15 cellular contexts compared by ENCODE assay signal in genomic region chr15:92614791-92615785, GRCh38. TPM values are rescaled to one million over a fixed set of nuclear protein-coding genes. Genes with fewer than 3 reads are reported as not detected.
A peak's percentile ranks its signal among the peaks of the same experiment; 100 is the strongest.
DNase-seq lines count a peak whose midpoint lies in the region; ATAC-seq and TF ChIP-seq lines count a peak whose summit lies in the region.
"Had no signal": no experiment of that assay in that cellular context is flagged by ENCODE, and none has a peak within 500 bp of the region (broad histone marks: within the 10 kb centered on the region; RNA-seq: fewer than 3 reads in every experiment).

No MANE protein-coding gene starts in this region.

- DNase-seq in COLO668 (lab: John Stamatoyannopoulos, UW; ENCODE audit: unreplicated experiment) (peak; percentile 78), DMS79 treated with DMSO at 0.1 percent for 48 hours (lab: John Stamatoyannopoulos, UW) (peak; percentile 35), chondrocyte (ENCODE audit: low spot score) (peak; percentile 35), erythroblast (lab: John Stamatoyannopoulos, UW) (no peak), 8988T (no peak), NCI-H774 (lab: John Stamatoyannopoulos, UW) (no peak)
- DNase-seq: activated CD4-positive, CD25-positive, alpha-beta regulatory T cell treated with anti-CD3 and anti-CD28 coated beads, Interleukin-2, amount 50 U/mL, for 72 hours; CD8-positive, alpha-beta memory T cell; EL; left cardiac atrium; psoas muscle; stimulated activated CD8-positive, alpha-beta memory T cell treated with anti-CD3 and anti-CD28 coated beads, Interleukin-4, amount 100 ng/mL, for 48 hours had no signal

- no peak for TF ChIP-seq POLR2A in erythroblast (IDR thresholded peaks at IDR 0.05; ENCODE audit: low read length)

- H3K9me3 Mint-ChIP-seq in chondrocyte (ENCODE audit: low read depth) (no peaks in the 10 kb centered on the region), nephron (no peaks in the 10 kb centered on the region)
- H3K9me3 Mint-ChIP-seq: activated T-helper 17 cell treated with anti-CD3 and anti-CD28 coated beads, Interleukin-2, amount 50 U/mL, for 72 hours; CD8-positive, alpha-beta memory T cell had no signal

- H3K36me3 Mint-ChIP-seq in chondrocyte (ENCODE audit: low read depth) (peaks cover 10% of the 10 kb centered on the region), nephron (ENCODE audit: low read depth) (peaks cover 3% of the 10 kb centered on the region)
- H3K36me3 Mint-ChIP-seq: CD8-positive, alpha-beta memory T cell had no signal

- H3K27ac Mint-ChIP-seq in chondrocyte (ENCODE audit: unreplicated experiment), result no peak overlapping the region
- peak overlapping the region in 2 of 3 experiments; percentile 37 to 60 for H3K27ac Mint-ChIP-seq in nephron
- H3K27ac Mint-ChIP-seq: activated T-helper 17 cell treated with anti-CD3 and anti-CD28 coated beads, Interleukin-2, amount 50 U/mL, for 72 hours; CD8-positive, alpha-beta memory T cell had no signal

- H3K4me3 Mint-ChIP-seq in chondrocyte (ENCODE audit: unreplicated experiment) (no peak overlapping the region), nephron (peak overlapping the region in 1 of 3 experiments; percentile 22)
- H3K4me3 Mint-ChIP-seq: activated T-helper 17 cell treated with anti-CD3 and anti-CD28 coated beads, Interleukin-2, amount 50 U/mL, for 72 hours; CD8-positive, alpha-beta memory T cell had no signal

- TF ChIP-seq CTCF in chondrocyte (IDR thresholded peaks at IDR 0.05) (no peak), nephron (IDR thresholded peaks at IDR 0.05; ENCODE audit: unreplicated experiment in 3 of 3) (no peak)

- H3K27me3 Mint-ChIP-seq in chondrocyte (ENCODE audit: low read depth) (no peaks in the 10 kb centered on the region), nephron (ENCODE audit: low read depth) (no peaks in the 10 kb centered on the region)
- H3K27me3 Mint-ChIP-seq: activated T-helper 17 cell treated with anti-CD3 and anti-CD28 coated beads, Interleukin-2, amount 50 U/mL, for 72 hours had no signal

- no peak for ATAC-seq in GM18498 (IDR thresholded peaks at IDR 0.05; ENCODE audit: unreplicated experiment)
- ATAC-seq: activated T-helper 17 cell treated with anti-CD3 and anti-CD28 coated beads, Interleukin-2, amount 50 U/mL, for 72 hours; left cardiac atrium; psoas muscle had no signal

- H3K4me1 Mint-ChIP-seq in chondrocyte (ENCODE audit: low read depth) (peaks cover 34% of the 10 kb centered on the region), nephron (peaks cover 56% of the 10 kb centered on the region)
- H3K4me1 Mint-ChIP-seq: activated T-helper 17 cell treated with anti-CD3 and anti-CD28 coated beads, Interleukin-2, amount 50 U/mL, for 72 hours; CD8-positive, alpha-beta memory T cell had no signal

RNA-seq across cellular contexts. Expression of gene FAM174B, which starts 40.5 kb away (rescaled TPM):
- total RNA-seq in chondrocyte, result 11.0 to 24.0 TPM (median 21.9 TPM) in 3 replicates

Comparison
In these comparisons a context has a peak if more than half of its experiments do, and no peak if none do; other contexts are left out.
1. DNase-seq: peak in COLO668 (single experiment), DMS79 treated with DMSO at 0.1 percent for 48 hours (single experiment) and chondrocyte (single experiment); none in erythroblast (0 of 2), 8988T (single experiment) and NCI-H774 (single experiment).